10 cellular contexts compared by ENCODE assay signal in the genomic region with DNA sequence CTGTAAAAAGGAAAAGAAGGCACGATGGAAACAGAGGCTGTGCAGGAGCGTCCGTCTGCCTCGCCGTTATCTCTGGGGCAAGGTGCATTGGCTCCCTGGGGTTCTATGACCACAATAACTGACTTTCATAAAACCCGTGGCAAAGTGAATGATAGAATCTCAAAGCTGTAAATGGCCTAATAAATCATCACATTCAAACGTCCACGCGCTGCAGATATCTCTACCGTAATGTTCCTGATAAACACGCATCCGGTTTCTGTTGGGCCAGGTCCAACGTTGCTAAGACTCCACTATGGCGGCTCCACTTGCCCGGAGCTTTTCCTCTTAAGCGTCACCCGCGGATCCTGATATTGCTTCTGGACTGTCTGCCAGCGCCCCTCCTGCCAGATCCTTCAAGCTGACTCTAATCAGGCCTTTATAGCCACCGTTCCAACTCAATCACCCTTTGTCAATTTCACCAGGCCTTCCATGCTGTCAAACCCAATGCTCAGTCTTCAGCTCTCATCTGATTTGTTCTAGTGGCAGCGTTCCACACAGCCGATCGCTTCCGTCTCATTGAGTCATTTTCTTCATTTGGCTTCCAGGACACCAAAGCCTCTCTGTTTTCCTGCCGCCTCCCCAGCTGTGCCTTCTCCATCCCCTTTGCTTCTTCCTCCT.
A peak's percentile ranks its signal among the peaks of the same experiment; 100 is the strongest.
DNase-seq lines count a peak whose midpoint lies in the region; ATAC-seq and TF ChIP-seq lines count a peak whose summit lies in the region.
"Had no signal": no experiment of that assay in that cellular context is flagged by ENCODE, and none has a peak within 500 bp of the region (broad histone marks: within the 10 kb centered on the region; RNA-seq: fewer than 3 reads in every experiment).

No MANE protein-coding gene starts in this region.

- peak overlapping the region; percentile 81 for H3K4me3 Mint-ChIP-seq in natural killer cell

- H3K36me3 ChIP-seq in body of pancreas (replicated peaks in 1 of 2; ENCODE audit: insufficient read depth in 1 of 2, low read depth in 2 of 2): no peaks in the 10 kb centered on the region
- H3K36me3 ChIP-seq: cardiac muscle cell had no signal

- TF ChIP-seq POLR2A in body of pancreas (IDR thresholded peaks at IDR 0.05): no peak

- H3K27ac Mint-ChIP-seq in natural killer cell: no peak overlapping the region

- peaks cover 6% of the 10 kb centered on the region for H3K4me1 ChIP-seq in body of pancreas

- no peak overlapping the region for H3K4me3 ChIP-seq in body of pancreas
- H3K4me3 ChIP-seq: cardiac muscle cell had no signal

- intact Hi-C loops in body of pancreas (cut with DNase I): no loop called here
- intact Hi-C loops in natural killer cell (cut with micrococcal nuclease): no loop called here

- H3K9me3 Mint-ChIP-seq in natural killer cell: peaks cover 0 to 7% of the 10 kb centered on the region in 2 donors

- peak; percentile 3 for DNase-seq in DMS53 treated with DMSO at 0.1 percent for 48 hours (lab: John Stamatoyannopoulos, UW; ENCODE audit: unreplicated experiment)
- DNase-seq in NCI-H128 (lab: John Stamatoyannopoulos, UW; ENCODE audit: unreplicated experiment): peak; percentile 4
- peak; percentile 27 to 61 (median 42) for DNase-seq in body of pancreas
- no peak for DNase-seq in natural killer cell
- no peak for DNase-seq in omental fat pad (ENCODE audit: low spot score)
- no peak for DNase-seq in HuH-7 (ENCODE audit: low spot score)
- DNase-seq: activated CD4-positive, alpha-beta T cell treated with anti-CD3 and anti-CD28 coated beads, Interleukin-2, amount 50 U/mL, for 48 hours had no signal

- H3K4me1 Mint-ChIP-seq in natural killer cell: peaks cover 0 to 7% of the 10 kb centered on the region in 2 donors

- H3K36me3 Mint-ChIP-seq in natural killer cell: peaks cover 9% of the 10 kb centered on the region

- TF ChIP-seq CTCF in body of pancreas (IDR thresholded peaks at IDR 0.05) (no peak), natural killer cell (IDR thresholded peaks at IDR 0.05) (no peak), omental fat pad (IDR thresholded peaks at IDR 0.05) (no peak)

- no peak for ATAC-seq in body of pancreas
- ATAC-seq in natural killer cell: no peak
- no peak for ATAC-seq in HG03432 (IDR thresholded peaks at IDR 0.05; ENCODE audit: unreplicated experiment)
- ATAC-seq in omental fat pad (ENCODE audit: low FRiP score): no peak
- ATAC-seq in GM21529 (IDR thresholded peaks at IDR 0.05; ENCODE audit: unreplicated experiment): no peak

- no peaks in the 10 kb centered on the region for H3K27me3 ChIP-seq in body of pancreas
- H3K27me3 ChIP-seq: cardiac muscle cell had no signal

- H3K27ac ChIP-seq in body of pancreas: no peak overlapping the region
- H3K27ac ChIP-seq: cardiac muscle cell had no signal

- H3K9me3 ChIP-seq in body of pancreas: peaks cover 0 to under 1% (median 0%) of the 10 kb centered on the region in 3 donors

- WGBS in body of pancreas, 2 donors: 27 to 38% methylated on average over 19 to 25 of the region's 25 CpGs

- peaks cover 0 to 7% of the 10 kb centered on the region in 2 donors for H3K27me3 Mint-ChIP-seq in natural killer cell (ENCODE audit: low read depth in 2 of 2)

Comparison
In these comparisons a context has a peak if more than half of its experiments do, and no peak if none do; other contexts are left out.
1. DNase-seq: peak in DMS53 treated with DMSO at 0.1 percent for 48 hours (single experiment), NCI-H128 (single experiment) and body of pancreas (4 of 4); none in natural killer cell (single experiment), omental fat pad (single experiment) and HuH-7 (single experiment).